ENCODE assay signal across 12 cellular contexts in genomic region chr20:609371-609964, GRCh38. TPM values are rescaled to one million over a fixed set of nuclear protein-coding genes. Genes with fewer than 3 reads are reported as not detected.
DNase-seq lines count a peak whose midpoint lies in the region; ATAC-seq and TF ChIP-seq lines count a peak whose summit lies in the region.
"Had no signal": no experiment of that assay in that cellular context is flagged by ENCODE, and none has a peak within 500 bp of the region (broad histone marks: within the 10 kb centered on the region; RNA-seq: fewer than 3 reads in every experiment).

No MANE protein-coding gene starts in this region.

- H3K36me3 ChIP-seq in stomach: no peaks in the 10 kb centered on the region

- CTCF ChIA-PET in activated CD8-positive, alpha-beta T cell treated with anti-CD3 and anti-CD28 coated beads for 36 hours (lab: Charles Lee): no interaction called here
- CTCF ChIA-PET in activated CD8-positive, alpha-beta T cell treated with anti-CD3 and anti-CD28 coated beads, Interleukin-2, amount 10 ng/mL, durations not matched to agents 7 days and 5 days (lab: Charles Lee): no interaction called here

- no peak for TF ChIP-seq POLR2A in stomach (IDR thresholded peaks at IDR 0.05)

- POLR2A ChIA-PET in activated CD8-positive, alpha-beta T cell treated with anti-CD3 and anti-CD28 coated beads for 36 hours (lab: Charles Lee): no interaction called here
- POLR2A ChIA-PET in activated CD8-positive, alpha-beta T cell treated with anti-CD3 and anti-CD28 coated beads, Interleukin-2, amount 10 ng/mL, durations not matched to agents 7 days and 5 days (lab: Charles Lee): no interaction called here

- peaks cover 4% of the 10 kb centered on the region for H3K4me1 Mint-ChIP-seq in activated CD8-positive, alpha-beta T cell treated with anti-CD3 and anti-CD28 coated beads for 36 hours (ENCODE audit: low read depth)
- peaks cover 4% of the 10 kb centered on the region for H3K4me1 Mint-ChIP-seq in activated CD8-positive, alpha-beta T cell treated with anti-CD3 and anti-CD28 coated beads, Interleukin-2, amount 10 ng/mL, durations not matched to agents 7 days and 5 days (ENCODE audit: low read depth)
- peaks cover 37% of the 10 kb centered on the region for H3K4me1 Mint-ChIP-seq in brain

- no peak overlapping the region for H3K4me3 Mint-ChIP-seq in activated CD8-positive, alpha-beta T cell treated with anti-CD3 and anti-CD28 coated beads for 36 hours
- H3K4me3 Mint-ChIP-seq in activated CD8-positive, alpha-beta T cell treated with anti-CD3 and anti-CD28 coated beads, Interleukin-2, amount 10 ng/mL, durations not matched to agents 7 days and 5 days: no peak overlapping the region
- H3K4me3 Mint-ChIP-seq in brain: peak overlapping the region; percentile 32 to 73 (median 60)

- H3K9me3 Mint-ChIP-seq in activated CD8-positive, alpha-beta T cell treated with anti-CD3 and anti-CD28 coated beads for 36 hours: no peaks in the 10 kb centered on the region
- H3K9me3 Mint-ChIP-seq in activated CD8-positive, alpha-beta T cell treated with anti-CD3 and anti-CD28 coated beads, Interleukin-2, amount 10 ng/mL, durations not matched to agents 7 days and 5 days (ENCODE audit: insufficient read depth): no peaks in the 10 kb centered on the region
- peaks cover 0 to 6% (median 0%) of the 10 kb centered on the region in 5 experiments for H3K9me3 Mint-ChIP-seq in brain

- intact Hi-C loops in activated CD8-positive, alpha-beta T cell treated with anti-CD3 and anti-CD28 coated beads for 36 hours (cut with micrococcal nuclease): no loop called here
- intact Hi-C loops in stomach (cut with DNase I; ENCODE audit: low total_unique reads): no loop called here

- H3K27me3 Mint-ChIP-seq in activated CD8-positive, alpha-beta T cell treated with anti-CD3 and anti-CD28 coated beads for 36 hours: peaks cover 48% of the 10 kb centered on the region
- peaks cover 46% of the 10 kb centered on the region for H3K27me3 Mint-ChIP-seq in activated CD8-positive, alpha-beta T cell treated with anti-CD3 and anti-CD28 coated beads, Interleukin-2, amount 10 ng/mL, durations not matched to agents 7 days and 5 days (ENCODE audit: low read depth)
- H3K27me3 Mint-ChIP-seq in brain: peaks cover 64% of the 10 kb centered on the region

- peaks cover 5 to 85% (median 47%) of the 10 kb centered on the region in 3 donors for H3K27me3 ChIP-seq in stomach

- ATAC-seq in activated CD8-positive, alpha-beta T cell treated with anti-CD3 and anti-CD28 coated beads for 36 hours: peak; percentile 15
- ATAC-seq in activated CD8-positive, alpha-beta T cell treated with anti-CD3 and anti-CD28 coated beads, Interleukin-2, amount 10 ng/mL, durations not matched to agents 7 days and 5 days: no peak
- no peak for ATAC-seq in GM19328 (IDR thresholded peaks at IDR 0.05; ENCODE audit: unreplicated experiment)
- ATAC-seq: left colon had no signal

- H3K27ac ChIP-seq in stomach: no peak overlapping the region

- TF ChIP-seq CTCF in activated CD8-positive, alpha-beta T cell treated with anti-CD3 and anti-CD28 coated beads for 36 hours (IDR thresholded peaks at IDR 0.05): no peak
- no peak for TF ChIP-seq CTCF in brain (conservative IDR thresholded peaks at IDR 0.05)
- no peak for TF ChIP-seq CTCF in stomach (IDR thresholded peaks at IDR 0.05)

- H3K36me3 Mint-ChIP-seq in activated CD8-positive, alpha-beta T cell treated with anti-CD3 and anti-CD28 coated beads for 36 hours (ENCODE audit: low read depth): no peaks in the 10 kb centered on the region
- H3K36me3 Mint-ChIP-seq in activated CD8-positive, alpha-beta T cell treated with anti-CD3 and anti-CD28 coated beads, Interleukin-2, amount 10 ng/mL, durations not matched to agents 7 days and 5 days (ENCODE audit: low read depth): no peaks in the 10 kb centered on the region
- H3K36me3 Mint-ChIP-seq in brain: no peaks in the 10 kb centered on the region

- H3K9me3 ChIP-seq in stomach: no peaks in the 10 kb centered on the region

- no peak for TF ChIP-seq EP300 in stomach (IDR thresholded peaks at IDR 0.05)

- WGBS in stomach, 5 donors: 7 to 16% (median 11%) methylated on average over 30 to 53 of the region's 54 CpGs

- peak overlapping the region in 3 of 4 donors; percentile 21 to 29 (median 26) for H3K4me3 ChIP-seq in stomach

- H3K27ac Mint-ChIP-seq in activated CD8-positive, alpha-beta T cell treated with anti-CD3 and anti-CD28 coated beads for 36 hours: no peak overlapping the region
- no peak overlapping the region for H3K27ac Mint-ChIP-seq in activated CD8-positive, alpha-beta T cell treated with anti-CD3 and anti-CD28 coated beads, Interleukin-2, amount 10 ng/mL, durations not matched to agents 7 days and 5 days
- H3K27ac Mint-ChIP-seq in brain: no peak overlapping the region

- no peak for DNase-seq in activated CD8-positive, alpha-beta T cell treated with anti-CD3 and anti-CD28 coated beads for 36 hours
- no peak for DNase-seq in activated CD8-positive, alpha-beta T cell treated with anti-CD3 and anti-CD28 coated beads, Interleukin-2, amount 10 ng/mL, durations not matched to agents 7 days and 5 days
- DNase-seq in iPS-NIHi11 (ENCODE audit: low spot score) (peak; percentile 55), stomach (no peak), kidney tubule cell (ENCODE audit: low spot score) (no peak), NCI-H1436 treated with DMSO at 0.1 percent for 48 hours (lab: John Stamatoyannopoulos, UW) (no peak)
- DNase-seq: Calu3, left colon, NCI-H2107 had no signal

- peaks cover 0 to 23% (median 11%) of the 10 kb centered on the region in 4 donors for H3K4me1 ChIP-seq in stomach

RNA-seq across cellular contexts. Expression of gene TCF15, which starts 0.6 kb away (rescaled TPM):
- under 1 TPM in 1 of 2 experiments, not detected in 1; 0.23 TPM for total RNA-seq in activated CD8-positive, alpha-beta T cell treated with anti-CD3 and anti-CD28 coated beads for 36 hours
- total RNA-seq in activated CD8-positive, alpha-beta T cell treated with anti-CD3 and anti-CD28 coated beads, Interleukin-2, amount 10 ng/mL, durations not matched to agents 7 days and 5 days: not detected
- polyA plus RNA-seq in brain (ENCODE audit: insufficient read depth, low read depth, low replicate concordance) (0.49 TPM), stomach (under 1 TPM in 2 of 3 donors, not detected in 1; 0.25 to 0.33 TPM)
- under 1 TPM in 1 of 5 donors, not detected in 4; 0.43 TPM for total RNA-seq in stomach
- total RNA-seq: Calu3, LHCN-M2 had no signal

RNA-seq across cellular contexts. Expression of gene SRXN1, which starts 43.5 kb away (rescaled TPM):
- 1 to 10 TPM; 9.4 to 9.8 TPM for total RNA-seq in activated CD8-positive, alpha-beta T cell treated with anti-CD3 and anti-CD28 coated beads for 36 hours
- 1 to 10 TPM; 8.9 to 9.3 TPM for total RNA-seq in activated CD8-positive, alpha-beta T cell treated with anti-CD3 and anti-CD28 coated beads, Interleukin-2, amount 10 ng/mL, durations not matched to agents 7 days and 5 days
- polyA plus RNA-seq in brain (ENCODE audit: insufficient read depth, low read depth, low replicate concordance) (7.4 TPM), stomach (10 to 100 TPM; 17.2 to 35.1 (median 32.1) TPM)
- 10 to 100 TPM in 4 of 5 donors, 1 to 10 TPM in 1; 6.4 to 40.1 (median 18.4) TPM for total RNA-seq in stomach

Comparison
In these comparisons a context has a peak if more than half of its experiments do, and no peak if none do; other contexts are left out.
1. H3K4me3 Mint-ChIP-seq: peak in brain (5 of 5); none in activated CD8-positive, alpha-beta T cell treated with anti-CD3 and anti-CD28 coated beads for 36 hours (single experiment) and activated CD8-positive, alpha-beta T cell treated with anti-CD3 and anti-CD28 coated beads, Interleukin-2, amount 10 ng/mL, durations not matched to agents 7 days and 5 days (single experiment).